In genomic region chr3:46578973-46579755, GRCh38 we compare ENCODE assay signal across 1 cellular context.
TF ChIP-seq lines count a peak whose summit lies in the region.

No MANE protein-coding gene starts in this region.

TF ChIP-seq in SK-N-SH treated with all-trans-retinoic acid at 6 μM for 48 hours, 23 proteins besides CTCF, POLR2A, EP300 and RAD21 (continued from another document):
- TF ChIP-seq PATZ1 (CRISPR knock-in tag; IDR thresholded peaks at IDR 0.05; ENCODE audit: borderline replicate concordance): no peak
- no peak for TF ChIP-seq TCF4 (CRISPR knock-in tag; IDR thresholded peaks at IDR 0.05; ENCODE audit: borderline replicate concordance)
- TF ChIP-seq OSR1 (CRISPR knock-in tag; IDR thresholded peaks at IDR 0.05): no peak
- TF ChIP-seq ZNF70 (CRISPR knock-in tag; IDR thresholded peaks at IDR 0.05): no peak
- TF ChIP-seq RARB (CRISPR knock-in tag; IDR thresholded peaks at IDR 0.05): no peak
- no peak for TF ChIP-seq ISL1 (CRISPR knock-in tag; IDR thresholded peaks at IDR 0.05)
